In the genomic region with DNA sequence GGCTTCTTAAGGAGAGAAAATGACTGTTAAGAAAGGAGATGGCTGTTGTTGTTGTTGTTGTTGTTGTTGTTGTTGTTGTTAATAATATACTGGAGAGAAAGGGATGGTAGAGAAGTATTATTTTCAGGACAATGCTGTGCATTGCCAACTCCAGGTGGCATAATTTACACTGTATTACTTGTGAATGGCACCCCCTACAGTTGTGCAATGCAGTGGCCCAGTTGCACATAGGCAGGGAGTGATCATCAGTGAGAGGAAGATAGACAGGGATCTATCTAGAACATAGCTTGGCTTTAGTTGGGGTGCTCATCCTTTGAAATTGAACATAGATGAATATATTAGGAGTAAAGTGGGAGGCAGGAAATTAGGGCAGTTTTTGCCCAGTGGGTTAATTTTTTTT, we compare ENCODE assay signal across 18 cellular contexts. TPM values are rescaled to one million over a fixed set of nuclear protein-coding genes. Genes with fewer than 3 reads are reported as not detected.
DNase-seq lines count a peak whose midpoint lies in the region; FAIRE-seq and TF ChIP-seq lines count a peak whose summit lies in the region.
"Had no signal": no experiment of that assay in that cellular context is flagged by ENCODE, and none has a peak within 500 bp of the region (broad histone marks: within the 10 kb centered on the region; RNA-seq: fewer than 3 reads in every experiment).

No MANE protein-coding gene starts in this region.

- TF ChIP-seq CTCF in DOHH2 (IDR thresholded peaks at IDR 0.05; ENCODE audit: low read depth, low read length, poor library complexity, severe bottlenecking) = peak; percentile 26
- TF ChIP-seq CTCF in GM13977 (IDR thresholded peaks at IDR 0.05; ENCODE audit: extremely low read depth, insufficient read depth, missing control alignments) = peak; percentile 22
- peak; percentile 21; the same call in 1 of the 2 replicates for TF ChIP-seq CTCF in OCI-LY1 (IDR thresholded peaks at IDR 0.05; ENCODE audit: low read length)
- TF ChIP-seq CTCF in SU-DHL-6 (IDR thresholded peaks at IDR 0.05; ENCODE audit: insufficient read depth, low read length, poor library complexity, severe bottlenecking) = peak; percentile 23
- TF ChIP-seq CTCF in D721Med (IDR thresholded peaks at IDR 0.05; ENCODE audit: insufficient read depth, missing control alignments) = no peak
- TF ChIP-seq CTCF in ascending aorta (IDR thresholded peaks at IDR 0.05) = no peak

- H3F3A ChIP-seq in DOHH2 (ENCODE audit: control insufficient read depth, insufficient read depth) (no peaks in the 10 kb centered on the region), OCI-LY1 (ENCODE audit: insufficient read depth, low read length) (no peaks in the 10 kb centered on the region), SU-DHL-6 (ENCODE audit: insufficient read depth) (no peaks in the 10 kb centered on the region)

- H3K79me2 ChIP-seq in DOHH2 (ENCODE audit: control insufficient read depth, low read length) (no peaks in the 10 kb centered on the region), OCI-LY1 (ENCODE audit: insufficient read depth, low read length) (no peaks in the 10 kb centered on the region), SU-DHL-6 (ENCODE audit: insufficient read depth, low read length) (no peaks in the 10 kb centered on the region)

- H2AFZ ChIP-seq in OCI-LY1 (ENCODE audit: low read length) = no peak overlapping the region
- H2AFZ ChIP-seq in SU-DHL-6 (ENCODE audit: low read depth, low read length, severe bottlenecking) = no peak overlapping the region
- H2AFZ ChIP-seq: GM23338 had no signal

- in situ Hi-C loops in GM13977 (cut with MboI; ENCODE audit: low pct_unique_long_range_greater_than_20kb, low sequenced_read_pairs, unreplicated experiment) = no loop called here

- H4K20me1 ChIP-seq in DOHH2 (ENCODE audit: control insufficient read depth, insufficient read depth, low read depth, low read length) (no peaks in the 10 kb centered on the region), OCI-LY1 (ENCODE audit: insufficient read depth, low read length) (no peaks in the 10 kb centered on the region), SU-DHL-6 (ENCODE audit: low read depth, low read length) (no peaks in the 10 kb centered on the region)
- H4K20me1 ChIP-seq: BLaER1 treated with 17β-estradiol and CSF1 and Interleukin-3, amounts not matched to agents 10 nM and 100 nM had no signal

- H3K4me3 ChIP-seq in DOHH2 (ENCODE audit: low read length) (no peak overlapping the region), OCI-LY1 (ENCODE audit: low read depth, low read length, poor library complexity, severe bottlenecking) (no peak overlapping the region), SU-DHL-6 (ENCODE audit: insufficient read depth, low read length, poor library complexity, severe bottlenecking) (no peak overlapping the region), ascending aorta (no peak overlapping the region)
- H3K4me3 ChIP-seq: BLaER1 treated with 17β-estradiol and CSF1 and Interleukin-3, amounts not matched to agents 10 nM and 100 nM; GM23338 had no signal

- H3K27ac ChIP-seq in DOHH2 (ENCODE audit: low read depth, low read length) = no peak overlapping the region
- no peak overlapping the region for H3K27ac ChIP-seq in OCI-LY1 (ENCODE audit: low read depth, low read length, poor library complexity, severe bottlenecking)
- no peak overlapping the region for H3K27ac ChIP-seq in SU-DHL-6 (ENCODE audit: low read depth, low read length)
- H3K27ac ChIP-seq in ascending aorta = no peak overlapping the region
- H3K27ac ChIP-seq: BLaER1 treated with 17β-estradiol and CSF1 and Interleukin-3, amounts not matched to agents 10 nM and 100 nM had no signal

- no peak overlapping the region for H3K4me2 ChIP-seq in DOHH2 (ENCODE audit: low read length)
- H3K4me2 ChIP-seq in OCI-LY1 (ENCODE audit: low read length) = no peak overlapping the region
- no peak overlapping the region for H3K4me2 ChIP-seq in SU-DHL-6 (ENCODE audit: low read depth, low read length, poor library complexity, severe bottlenecking)
- H3K4me2 ChIP-seq: BLaER1 treated with 17β-estradiol and CSF1 and Interleukin-3, amounts not matched to agents 10 nM and 100 nM; GM23338 had no signal

- intact Hi-C loops in ascending aorta (cut with DNase I) = no loop called here

- H3K9me2 ChIP-seq in DOHH2 (replicated peaks; ENCODE audit: control insufficient read depth, low read length) (no peaks in the 10 kb centered on the region), OCI-LY1 (ENCODE audit: low read depth, low read length) (no peaks in the 10 kb centered on the region), SU-DHL-6 (replicated peaks; ENCODE audit: insufficient read depth, low read length) (no peaks in the 10 kb centered on the region)

- H3K4me1 ChIP-seq in DOHH2 (ENCODE audit: control insufficient read depth, low read length) (no peaks in the 10 kb centered on the region), OCI-LY1 (ENCODE audit: insufficient read depth, low read length, severe bottlenecking) (no peaks in the 10 kb centered on the region), ascending aorta (no peaks in the 10 kb centered on the region)

- no peak for DNase-seq in GM13977 (ENCODE audit: low spot score)
- DNase-seq in activated CD8-positive, alpha-beta memory T cell treated with anti-CD3 and anti-CD28 coated beads, Interleukin-2, amount 50 U/mL, for 4 hours = no peak
- no peak for DNase-seq in D721Med (ENCODE audit: insufficient read length, low spot score)
- no peak for DNase-seq in ascending aorta (ENCODE audit: low spot score in 2 of 2)
- no peak for DNase-seq in activated CD4-positive, alpha-beta T cell treated with anti-CD3 and anti-CD28 coated beads for 1 hour
- DNase-seq: CD8-positive, alpha-beta T cell; GF-D8; HCEC 1CT; HFFc6; KG1 had no signal

- FAIRE-seq in D721Med (lab: Jason Lieb, UNC) = no peak
- FAIRE-seq: GM12891, GM18507, H54 had no signal

- H3K27me3 ChIP-seq in DOHH2 (ENCODE audit: control insufficient read depth, low read length) (no peaks in the 10 kb centered on the region), OCI-LY1 (ENCODE audit: insufficient read depth, low read length) (no peaks in the 10 kb centered on the region), SU-DHL-6 (ENCODE audit: low read length) (no peaks in the 10 kb centered on the region), ascending aorta (no peaks in the 10 kb centered on the region)
- H3K27me3 ChIP-seq: BLaER1 treated with 17β-estradiol and CSF1 and Interleukin-3, amounts not matched to agents 10 nM and 100 nM had no signal

- H3K9me3 ChIP-seq in DOHH2 (ENCODE audit: control insufficient read depth, insufficient read depth, low read length) = no peaks in the 10 kb centered on the region
- no peaks in the 10 kb centered on the region for H3K9me3 ChIP-seq in OCI-LY1 (ENCODE audit: low read length)
- no peaks in the 10 kb centered on the region for H3K9me3 ChIP-seq in SU-DHL-6 (ENCODE audit: insufficient read depth, low read length)
- H3K9me3 ChIP-seq in ascending aorta = no peaks in the 10 kb centered on the region
- H3K9me3 ChIP-seq: BLaER1 treated with 17β-estradiol and CSF1 and Interleukin-3, amounts not matched to agents 10 nM and 100 nM had no signal

- H3K36me3 ChIP-seq in DOHH2 (ENCODE audit: control insufficient read depth, low read length) (no peaks in the 10 kb centered on the region), OCI-LY1 (ENCODE audit: insufficient read depth, low read length) (no peaks in the 10 kb centered on the region), SU-DHL-6 (ENCODE audit: low read length) (no peaks in the 10 kb centered on the region), ascending aorta (no peaks in the 10 kb centered on the region)
- H3K36me3 ChIP-seq: BLaER1 treated with 17β-estradiol and CSF1 and Interleukin-3, amounts not matched to agents 10 nM and 100 nM had no signal

- H3K9ac ChIP-seq in OCI-LY1 (ENCODE audit: low read length) = no peak overlapping the region
- no peak overlapping the region for H3K9ac ChIP-seq in SU-DHL-6 (ENCODE audit: low read length)
- H3K9ac ChIP-seq: BLaER1 treated with 17β-estradiol and CSF1 and Interleukin-3, amounts not matched to agents 10 nM and 100 nM had no signal

RNA-seq across cellular contexts. Expression of gene TMEM163, which starts 47.2 kb away (rescaled TPM):
- total RNA-seq in ascending aorta = not detected
- total RNA-seq: HFFc6 had no signal

Comparison
In these comparisons a context has a peak if more than half of its experiments do, and no peak if none do; other contexts are left out.
1. CTCF ChIP-seq: peak in DOHH2 (single experiment), GM13977 (single experiment), OCI-LY1 (single experiment) and SU-DHL-6 (single experiment); none in D721Med (single experiment) and ascending aorta (0 of 3).